8 cellular contexts compared by ENCODE assay signal in genomic region chr17:21036361-21036881, GRCh38. TPM values are rescaled to one million over a fixed set of nuclear protein-coding genes. Genes with fewer than 3 reads are reported as not detected.
DNase-seq lines count a peak whose midpoint lies in the region; ATAC-seq and TF ChIP-seq lines count a peak whose summit lies in the region.

No MANE protein-coding gene starts in this region.

- no peaks in the 10 kb centered on the region for H3K9me3 ChIP-seq in CD4-positive, CD25-positive, alpha-beta regulatory T cell (ENCODE audit: control insufficient read depth in 2 of 2, low read length in 2 of 2)
- H3K9me3 ChIP-seq in mucosa of descending colon (no peaks in the 10 kb centered on the region), uterus (no peaks in the 10 kb centered on the region)

- H3K9me3 Mint-ChIP-seq in CD4-positive, CD25-positive, alpha-beta regulatory T cell = no peaks in the 10 kb centered on the region
- no peaks in the 10 kb centered on the region for H3K9me3 Mint-ChIP-seq in activated T-helper 2 cell treated with anti-CD3 and anti-CD28 coated beads, Interferon-gamma antibody, Interleukin-2, Interleukin-4, amounts not matched to agents 10 μg/mL and 5 μg/mL and 100 μg/mL, durations not matched to agents 14 hours and 24 hours and 36 hours
- no peaks in the 10 kb centered on the region for H3K9me3 Mint-ChIP-seq in naive thymus-derived CD8-positive, alpha-beta T cell

- H3K4me3 ChIP-seq in CD4-positive, CD25-positive, alpha-beta regulatory T cell (ENCODE audit: low read depth, low read length) = peak overlapping the region; percentile 9
- H3K4me3 ChIP-seq in mucosa of descending colon (no peak overlapping the region), uterus (no peak overlapping the region)

- H3K36me3 ChIP-seq in CD4-positive, CD25-positive, alpha-beta regulatory T cell (ENCODE audit: control insufficient read depth, insufficient read depth, low read length) = peaks cover 6% of the 10 kb centered on the region
- H3K36me3 ChIP-seq in mucosa of descending colon (ENCODE audit: low read depth) (no peaks in the 10 kb centered on the region), uterus (no peaks in the 10 kb centered on the region)

- peaks cover 8% of the 10 kb centered on the region for H3K36me3 Mint-ChIP-seq in CD4-positive, CD25-positive, alpha-beta regulatory T cell
- H3K36me3 Mint-ChIP-seq in activated T-helper 2 cell treated with anti-CD3 and anti-CD28 coated beads, Interferon-gamma antibody, Interleukin-2, Interleukin-4, amounts not matched to agents 10 μg/mL and 5 μg/mL and 100 μg/mL, durations not matched to agents 14 hours and 24 hours and 36 hours (ENCODE audit: low read depth) = peaks cover 53% of the 10 kb centered on the region
- peaks cover 0 to 39% (median 0%) of the 10 kb centered on the region in 3 donors for H3K36me3 Mint-ChIP-seq in naive thymus-derived CD8-positive, alpha-beta T cell

- no peaks in the 10 kb centered on the region for H3K27me3 Mint-ChIP-seq in CD4-positive, CD25-positive, alpha-beta regulatory T cell
- no peaks in the 10 kb centered on the region for H3K27me3 Mint-ChIP-seq in activated T-helper 2 cell treated with anti-CD3 and anti-CD28 coated beads, Interferon-gamma antibody, Interleukin-2, Interleukin-4, amounts not matched to agents 10 μg/mL and 5 μg/mL and 100 μg/mL, durations not matched to agents 14 hours and 24 hours and 36 hours (ENCODE audit: low read depth)
- no peaks in the 10 kb centered on the region for H3K27me3 Mint-ChIP-seq in naive thymus-derived CD8-positive, alpha-beta T cell

- H3K27ac Mint-ChIP-seq in CD4-positive, CD25-positive, alpha-beta regulatory T cell = peak overlapping the region; percentile 22 to 91 (median 62)
- peak overlapping the region; percentile 56 for H3K27ac Mint-ChIP-seq in activated T-helper 2 cell treated with anti-CD3 and anti-CD28 coated beads, Interferon-gamma antibody, Interleukin-2, Interleukin-4, amounts not matched to agents 10 μg/mL and 5 μg/mL and 100 μg/mL, durations not matched to agents 14 hours and 24 hours and 36 hours
- peak overlapping the region; percentile 16 to 84 (median 59) for H3K27ac Mint-ChIP-seq in naive thymus-derived CD8-positive, alpha-beta T cell

- H3K27ac ChIP-seq in CD4-positive, CD25-positive, alpha-beta regulatory T cell (ENCODE audit: insufficient read depth, low read length, poor library complexity, severe bottlenecking) = no peak overlapping the region
- no peak overlapping the region for H3K27ac ChIP-seq in uterus

- no peak for TF ChIP-seq CTCF in mucosa of descending colon (IDR thresholded peaks at IDR 0.05)
- TF ChIP-seq CTCF in uterus (IDR thresholded peaks at IDR 0.05) = no peak

- H3K4me1 Mint-ChIP-seq in CD4-positive, CD25-positive, alpha-beta regulatory T cell = peaks cover 28 to 90% (median 72%) of the 10 kb centered on the region in 4 donors
- H3K4me1 Mint-ChIP-seq in activated T-helper 2 cell treated with anti-CD3 and anti-CD28 coated beads, Interferon-gamma antibody, Interleukin-2, Interleukin-4, amounts not matched to agents 10 μg/mL and 5 μg/mL and 100 μg/mL, durations not matched to agents 14 hours and 24 hours and 36 hours (ENCODE audit: low read depth) = peaks cover 56% of the 10 kb centered on the region
- H3K4me1 Mint-ChIP-seq in naive thymus-derived CD8-positive, alpha-beta T cell = peaks cover 42 to 92% (median 84%) of the 10 kb centered on the region in 4 donors

- POLR2A ChIA-PET in naive thymus-derived CD8-positive, alpha-beta T cell (lab: Charles Lee) = interaction anchor here (0.6 to 1.1 kb wide), 2 partner anchors 14 to 177 kb away, joined by 3 read pairs; partner anchors contain the start of gene TMEM11

- no peak for TF ChIP-seq POLR2A in uterus (IDR thresholded peaks at IDR 0.05)

- no peak for DNase-seq in CD4-positive, CD25-positive, alpha-beta regulatory T cell
- DNase-seq in activated T-helper 2 cell treated with anti-CD3 and anti-CD28 coated beads, Interferon-gamma antibody, Interleukin-2, Interleukin-4, amounts not matched to agents 10 μg/mL and 5 μg/mL and 100 μg/mL, durations not matched to agents 14 hours and 24 hours and 36 hours (ENCODE audit: low spot score) = no peak
- DNase-seq in naive thymus-derived CD8-positive, alpha-beta T cell = no peak
- DNase-seq in mucosa of descending colon (no peak), uterus (no peak), foreskin melanocyte (no peak), DMS53 (lab: John Stamatoyannopoulos, UW) (no peak)

- peaks cover 86% of the 10 kb centered on the region for H3K4me1 ChIP-seq in CD4-positive, CD25-positive, alpha-beta regulatory T cell (ENCODE audit: control insufficient read depth, insufficient read depth, low read length, poor library complexity, severe bottlenecking)
- H3K4me1 ChIP-seq in mucosa of descending colon (ENCODE audit: low read depth) (peaks cover 51% of the 10 kb centered on the region), uterus (peaks cover 12 to 19% of the 10 kb centered on the region in 2 donors)

- H3K27me3 ChIP-seq in CD4-positive, CD25-positive, alpha-beta regulatory T cell (ENCODE audit: control insufficient read depth, insufficient read depth, low read length) = no peaks in the 10 kb centered on the region
- no peaks in the 10 kb centered on the region for H3K27me3 ChIP-seq in uterus

- ATAC-seq in CD4-positive, CD25-positive, alpha-beta regulatory T cell (ENCODE audit: low read depth in 2 of 2) = no peak
- peak; percentile 57 for ATAC-seq in HG02610 (IDR thresholded peaks at IDR 0.05; ENCODE audit: unreplicated experiment)
- no peak for ATAC-seq in naive thymus-derived CD8-positive, alpha-beta T cell
- ATAC-seq in mucosa of descending colon = no peak

- intact Hi-C loops in activated T-helper 2 cell treated with anti-CD3 and anti-CD28 coated beads, Interferon-gamma antibody, Interleukin-2, Interleukin-4, amounts not matched to agents 10 μg/mL and 5 μg/mL and 100 μg/mL, durations not matched to agents 14 hours and 24 hours and 36 hours (cut with micrococcal nuclease) = no loop called here
- intact Hi-C loops in mucosa of descending colon (cut with DNase I, micrococcal nuclease) = no loop called here
- intact Hi-C loops in uterus (cut with DNase I; ENCODE audit: low total_unique reads) = no loop called here

- peak overlapping the region; percentile 0 to 75 (median 27) for H3K4me3 Mint-ChIP-seq in CD4-positive, CD25-positive, alpha-beta regulatory T cell
- peak overlapping the region; percentile 38 for H3K4me3 Mint-ChIP-seq in activated T-helper 2 cell treated with anti-CD3 and anti-CD28 coated beads, Interferon-gamma antibody, Interleukin-2, Interleukin-4, amounts not matched to agents 10 μg/mL and 5 μg/mL and 100 μg/mL, durations not matched to agents 14 hours and 24 hours and 36 hours (ENCODE audit: low read depth)
- peak overlapping the region in 8 of 10 donors; percentile 16 to 92 (median 60) for H3K4me3 Mint-ChIP-seq in naive thymus-derived CD8-positive, alpha-beta T cell

RNA-seq across cellular contexts. Expression of gene USP22, which starts 6.4 kb away (rescaled TPM):
- total RNA-seq in CD4-positive, CD25-positive, alpha-beta regulatory T cell = 152 TPM
- polyA plus RNA-seq in CD4-positive, CD25-positive, alpha-beta regulatory T cell = 10 to 100 TPM; 32.1 to 39.8 (median 37.9) TPM
- total RNA-seq in activated T-helper 2 cell treated with anti-CD3 and anti-CD28 coated beads, Interferon-gamma antibody, Interleukin-2, Interleukin-4, amounts not matched to agents 10 μg/mL and 5 μg/mL and 100 μg/mL, durations not matched to agents 14 hours and 24 hours and 36 hours = 147 and 167 TPM in 2 replicates
- total RNA-seq in naive thymus-derived CD8-positive, alpha-beta T cell = 100 to 1,000 TPM; 149 to 155 TPM
- polyA plus RNA-seq in naive thymus-derived CD8-positive, alpha-beta T cell = 10 to 100 TPM; 33.6 to 40.3 (median 34.3) TPM
- total RNA-seq in mucosa of descending colon = 100 to 1,000 TPM; 162 to 168 (median 168) TPM
- 100 to 1,000 TPM; 110 to 299 (median 189) TPM for total RNA-seq in uterus
